8 cellular contexts compared by ENCODE assay signal in genomic region chr2:198296665-198297308, GRCh38.
DNase-seq lines count a peak whose midpoint lies in the region; ATAC-seq and TF ChIP-seq lines count a peak whose summit lies in the region.

No MANE protein-coding gene starts in this region.

- H3K36me3 ChIP-seq in HEK293 (ENCODE audit: control insufficient read depth in 2 of 2, insufficient read depth in 1 of 2, low read length in 2 of 2) (no peaks in the 10 kb centered on the region), MM.1S (replicated peaks; ENCODE audit: insufficient read depth, low read length) (no peaks in the 10 kb centered on the region), SU-DHL-6 (ENCODE audit: low read length) (no peaks in the 10 kb centered on the region), left ventricle myocardium inferior (no peaks in the 10 kb centered on the region)

- H2AFZ ChIP-seq in MM.1S (ENCODE audit: low read length): no peak overlapping the region
- no peak overlapping the region for H2AFZ ChIP-seq in SU-DHL-6 (ENCODE audit: low read depth, low read length, severe bottlenecking)

- H3K4me2 ChIP-seq in MM.1S (ENCODE audit: low read depth, low read length) (no peak overlapping the region), SU-DHL-6 (ENCODE audit: low read depth, low read length, poor library complexity, severe bottlenecking) (no peak overlapping the region)

- H3K4me1 ChIP-seq in HEK293 (ENCODE audit: control insufficient read depth, insufficient read depth, low read length) (no peaks in the 10 kb centered on the region), MM.1S (ENCODE audit: low read length) (no peaks in the 10 kb centered on the region), left ventricle myocardium inferior (no peaks in the 10 kb centered on the region)

- H4K20me1 ChIP-seq in MM.1S (ENCODE audit: insufficient read depth, low read length) (no peaks in the 10 kb centered on the region), SU-DHL-6 (ENCODE audit: low read depth, low read length) (no peaks in the 10 kb centered on the region)

- intact Hi-C loops in left ventricle myocardium inferior (cut with micrococcal nuclease): loop anchor here (10.0 kb wide), 1 partner anchor 492 kb away; the partner anchor contains the start of gene PLCL1

- H3K9me3 ChIP-seq in HEK293 (ENCODE audit: control insufficient read depth, insufficient read depth, low read depth, low read length): no peaks in the 10 kb centered on the region
- no peaks in the 10 kb centered on the region for H3K9me3 ChIP-seq in MM.1S (replicated peaks; ENCODE audit: insufficient read depth, low read length)
- no peaks in the 10 kb centered on the region for H3K9me3 ChIP-seq in SU-DHL-6 (ENCODE audit: insufficient read depth, low read length)
- no peaks in the 10 kb centered on the region for H3K9me3 ChIP-seq in left ventricle myocardium inferior (replicated peaks)

- no peaks in the 10 kb centered on the region for H3K79me2 ChIP-seq in MM.1S (ENCODE audit: low read length)
- H3K79me2 ChIP-seq in SU-DHL-6 (ENCODE audit: insufficient read depth, low read length): no peaks in the 10 kb centered on the region

- H3F3A ChIP-seq in MM.1S (ENCODE audit: insufficient read depth, low read length) (no peaks in the 10 kb centered on the region), SU-DHL-6 (ENCODE audit: insufficient read depth) (no peaks in the 10 kb centered on the region)

- POLR2A ChIA-PET in HEK293 (lab: Yijun Ruan, JAX): no interaction called here

- H3K9me2 ChIP-seq in MM.1S (replicated peaks; ENCODE audit: insufficient read depth, low read length) (no peaks in the 10 kb centered on the region), SU-DHL-6 (replicated peaks; ENCODE audit: insufficient read depth, low read length) (no peaks in the 10 kb centered on the region)

- ATAC-seq in GM18873 (IDR thresholded peaks at IDR 0.05; ENCODE audit: low FRiP score, unreplicated experiment): no peak

- DNase-seq in MM.1S (peak; percentile 48), left ventricle myocardium inferior (no peak), retinal pigment epithelial cell (ENCODE audit: low read depth) (no peak)
- peak; percentile 17 for DNase-seq in activated naive CD8-positive, alpha-beta T cell treated with anti-CD3 and anti-CD28 coated beads, Interleukin-2, amount 50 U/mL, for 16 hours (ENCODE audit: low read depth, low spot score)

- H3K4me3 ChIP-seq in HEK293 (ENCODE audit: low read depth, low read length) (no peak overlapping the region), MM.1S (ENCODE audit: low read length) (no peak overlapping the region), SU-DHL-6 (ENCODE audit: insufficient read depth, low read length, poor library complexity, severe bottlenecking) (no peak overlapping the region), left ventricle myocardium inferior (no peak overlapping the region), retinal pigment epithelial cell (ENCODE audit: low read length) (no peak overlapping the region)

- H3K9ac ChIP-seq in MM.1S (ENCODE audit: low read length) (no peak overlapping the region), SU-DHL-6 (ENCODE audit: low read length) (no peak overlapping the region)

- H3K27me3 ChIP-seq in MM.1S (replicated peaks; ENCODE audit: insufficient read depth, low read length) (no peaks in the 10 kb centered on the region), SU-DHL-6 (ENCODE audit: low read length) (no peaks in the 10 kb centered on the region), left ventricle myocardium inferior (ENCODE audit: low read depth) (peaks cover under 1% of the 10 kb centered on the region)

- CTCF ChIA-PET in HEK293 (lab: Yijun Ruan, JAX): interaction anchor here (0.6 to 2.6 kb wide), 47 partner anchors 8 to 1600 kb away, joined by 3 to 20 read pairs (median 4); no protein-coding TSS in a partner anchor

- TF ChIP-seq CTCF in GM12872 (IDR thresholded peaks at IDR 0.05; ENCODE audit: insufficient read depth, low read depth, low read length) (peak; percentile 74), HEK293 (tag by site-specific recombination; IDR thresholded peaks at IDR 0.05) (peak; percentile 77), MM.1S (IDR thresholded peaks at IDR 0.05; ENCODE audit: low read length) (peak; percentile 67), SU-DHL-6 (IDR thresholded peaks at IDR 0.05; ENCODE audit: insufficient read depth, low read length, poor library complexity, severe bottlenecking) (peak; percentile 62), left ventricle myocardium inferior (IDR thresholded peaks at IDR 0.05; ENCODE audit: borderline replicate concordance) (peak; percentile 89), retinal pigment epithelial cell (conservative IDR thresholded peaks at IDR 0.05; ENCODE audit: low read depth, low read length) (peak; percentile 68)

- H3K27ac ChIP-seq in HEK293 (ENCODE audit: extremely low read depth, low read depth, low read length): no peak overlapping the region
- H3K27ac ChIP-seq in MM.1S (ENCODE audit: low read length): no peak overlapping the region
- H3K27ac ChIP-seq in SU-DHL-6 (ENCODE audit: low read depth, low read length): no peak overlapping the region
- no peak overlapping the region for H3K27ac ChIP-seq in left ventricle myocardium inferior (replicated peaks)

TF ChIP-seq in HEK293, 187 proteins besides CTCF, POLR2A, EP300 and RAD21:
- no peak for TF ChIP-seq ZNF324 (tag by site-specific recombination; IDR thresholded peaks at IDR 0.05)
- TF ChIP-seq ZNF654 (tag by site-specific recombination; IDR thresholded peaks at IDR 0.05; ENCODE audit: low read depth): peak; percentile 88

Comparison
In these comparisons a context has a peak if more than half of its experiments do, and no peak if none do; other contexts are left out.
1. DNase-seq: peak in MM.1S (single experiment) and activated naive CD8-positive, alpha-beta T cell treated with anti-CD3 and anti-CD28 coated beads, Interleukin-2, amount 50 U/mL, for 16 hours (single experiment); none in left ventricle myocardium inferior (single experiment) and retinal pigment epithelial cell (single experiment).
2. Peak in every context shown above with its lines, with median percentiles within 50 percentile points of each other: CTCF ChIP-seq.